ENCODE assay signal across 8 cellular contexts in genomic region chr16:56424404-56424765, GRCh38. TPM values are rescaled to one million over a fixed set of nuclear protein-coding genes. Genes with fewer than 3 reads are reported as not detected.
DNase-seq lines count a peak whose midpoint lies in the region; ATAC-seq and TF ChIP-seq lines count a peak whose summit lies in the region.

No MANE protein-coding gene starts in this region.

- CTCF ChIA-PET in Calu3 (lab: Charles Lee), result no interaction called here
- CTCF ChIA-PET in naive thymus-derived CD4-positive, alpha-beta T cell (lab: Charles Lee), result no interaction called here

- WGBS in endodermal cell (ENCODE audit: insufficient coverage in 1 of 2, insufficient read length in 1 of 2), 2 experiments, result 1 to 6% methylated on average over 6 to 16 of the region's 16 CpGs

- POLR2A ChIA-PET in naive thymus-derived CD4-positive, alpha-beta T cell (lab: Charles Lee), result interaction anchor here (1.3 kb wide), 1 partner anchor 15 kb away, joined by 3 read pairs; no protein-coding TSS in a partner anchor

- intact Hi-C loops in Calu3 (cut with micrococcal nuclease; ENCODE audit: unreplicated experiment), result loop anchor here (5.0 kb wide), 1 partner anchor 52 kb away; no protein-coding TSS in a partner anchor
- intact Hi-C loops in naive thymus-derived CD4-positive, alpha-beta T cell (cut with micrococcal nuclease), result loop anchor here (2.0 to 10.0 kb wide), 5 partner anchors 16 to 1310 kb away; partner anchors contain the start of genes GNAO1 (in 1 of the 2) and KATNB1 (in 1 of the 2)
- intact Hi-C loops in posterior cingulate gyrus (cut with DNase I), result no loop called here

- peaks cover 43% of the 10 kb centered on the region for H3K4me1 ChIP-seq in OCI-LY3 (ENCODE audit: low read length)
- H3K4me1 ChIP-seq in endodermal cell (ENCODE audit: control insufficient read depth, insufficient read depth, low read length), result peaks cover 10% of the 10 kb centered on the region
- peaks cover 6 to 8% of the 10 kb centered on the region in 2 donors for H3K4me1 ChIP-seq in naive thymus-derived CD4-positive, alpha-beta T cell (ENCODE audit: control insufficient read depth in 2 of 2, insufficient read depth in 2 of 2, low read length in 2 of 2)

- H3K9me3 ChIP-seq in OCI-LY3 (ENCODE audit: insufficient read depth, low read length) (no peaks in the 10 kb centered on the region), endodermal cell (ENCODE audit: control insufficient read depth, low read length) (no peaks in the 10 kb centered on the region)
- H3K9me3 ChIP-seq in naive thymus-derived CD4-positive, alpha-beta T cell (ENCODE audit: control insufficient read depth in 2 of 3, low read length in 3 of 3), result no peaks in the 10 kb centered on the region

- H3K4me2 ChIP-seq in OCI-LY3 (ENCODE audit: low read length), result peak overlapping the region; percentile 86

- no TSS peak for BruUV-seq in Calu3 (replicated peaks; lab: Mats Ljungman, UMichigan)

- peak overlapping the region; percentile 94 for H3K4me3 Mint-ChIP-seq in Calu3 (ENCODE audit: low read depth, unreplicated experiment)
- H3K4me3 Mint-ChIP-seq in endodermal cell, result peak overlapping the region; percentile 82
- peak overlapping the region; percentile 95 to 100 (median 98) for H3K4me3 Mint-ChIP-seq in naive thymus-derived CD4-positive, alpha-beta T cell

- H3K9ac ChIP-seq in OCI-LY3 (ENCODE audit: low read length) (peak overlapping the region; percentile 90), endodermal cell (ENCODE audit: extremely low read depth, low read length, poor library complexity, severe bottlenecking) (peak overlapping the region; percentile 50)

- H3K4me3 ChIP-seq in OCI-LY3 (ENCODE audit: low read length) (peak overlapping the region; percentile 89), endodermal cell (ENCODE audit: low read length) (peak overlapping the region; percentile 90)
- peak overlapping the region; percentile 73 for H3K4me3 ChIP-seq in naive thymus-derived CD4-positive, alpha-beta T cell (ENCODE audit: low read length)

- H3K27me3 Mint-ChIP-seq in Calu3 (ENCODE audit: unreplicated experiment) (no peaks in the 10 kb centered on the region), endodermal cell (ENCODE audit: insufficient read depth) (no peaks in the 10 kb centered on the region)
- no peaks in the 10 kb centered on the region for H3K27me3 Mint-ChIP-seq in naive thymus-derived CD4-positive, alpha-beta T cell

- H3K27me3 ChIP-seq in OCI-LY3 (ENCODE audit: low read depth, low read length) (no peaks in the 10 kb centered on the region), endodermal cell (ENCODE audit: control insufficient read depth, insufficient read depth, low read length, poor library complexity, severe bottlenecking) (no peaks in the 10 kb centered on the region)
- H3K27me3 ChIP-seq in naive thymus-derived CD4-positive, alpha-beta T cell (ENCODE audit: control insufficient read depth in 2 of 2, insufficient read depth in 2 of 2, low read length in 2 of 2), result no peaks in the 10 kb centered on the region

- peaks cover 21% of the 10 kb centered on the region for H3K36me3 Mint-ChIP-seq in Calu3 (ENCODE audit: insufficient read depth, unreplicated experiment)
- no peaks in the 10 kb centered on the region for H3K36me3 Mint-ChIP-seq in endodermal cell (ENCODE audit: low read depth)
- H3K36me3 Mint-ChIP-seq in naive thymus-derived CD4-positive, alpha-beta T cell, result peaks cover 0 to 9% (median 0%) of the 10 kb centered on the region in 5 donors

- H3K4me1 Mint-ChIP-seq in Calu3 (ENCODE audit: low read depth, unreplicated experiment) (peaks cover 46% of the 10 kb centered on the region), endodermal cell (peaks cover 36% of the 10 kb centered on the region)
- H3K4me1 Mint-ChIP-seq in naive thymus-derived CD4-positive, alpha-beta T cell, result peaks cover 36 to 50% (median 44%) of the 10 kb centered on the region in 7 donors

- DNase-seq in Calu3 (peak; percentile 13), endodermal cell (no peak), H4 (ENCODE audit: low spot score) (no peak), posterior cingulate gyrus (no peak), NCI-H128 (lab: John Stamatoyannopoulos, UW; ENCODE audit: unreplicated experiment) (no peak)
- peak in 1 of 9 donors; percentile 3 for DNase-seq in naive thymus-derived CD4-positive, alpha-beta T cell

- H3K79me2 ChIP-seq in OCI-LY3 (ENCODE audit: low read length), result peaks cover 58% of the 10 kb centered on the region

- H3K27ac Mint-ChIP-seq in Calu3 (ENCODE audit: unreplicated experiment) (peak overlapping the region; percentile 87), endodermal cell (peak overlapping the region; percentile 92)
- peak overlapping the region; percentile 74 to 96 (median 94) for H3K27ac Mint-ChIP-seq in naive thymus-derived CD4-positive, alpha-beta T cell

- peak overlapping the region; percentile 87 for H3K27ac ChIP-seq in OCI-LY3 (ENCODE audit: low read length)
- H3K27ac ChIP-seq in endodermal cell (ENCODE audit: low read depth, low read length), result no peak overlapping the region
- H3K27ac ChIP-seq in naive thymus-derived CD4-positive, alpha-beta T cell (ENCODE audit: low read depth, low read length), result peak overlapping the region; percentile 82

- peaks cover 8% of the 10 kb centered on the region for H3K36me3 ChIP-seq in OCI-LY3 (replicated peaks; ENCODE audit: low read depth, low read length)
- peaks cover 3% of the 10 kb centered on the region for H3K36me3 ChIP-seq in endodermal cell (ENCODE audit: control insufficient read depth, insufficient read depth, low read length)
- H3K36me3 ChIP-seq in naive thymus-derived CD4-positive, alpha-beta T cell (ENCODE audit: control insufficient read depth in 2 of 3, insufficient read depth in 3 of 3, low read length in 3 of 3), result no peaks in the 10 kb centered on the region

- peaks cover 33% of the 10 kb centered on the region for H4K20me1 ChIP-seq in OCI-LY3 (ENCODE audit: insufficient read depth, low read length)

- no peak for ATAC-seq in naive thymus-derived CD4-positive, alpha-beta T cell
- ATAC-seq in HG02642 (IDR thresholded peaks at IDR 0.05; ENCODE audit: poor library complexity, unreplicated experiment), result no peak

- no peaks in the 10 kb centered on the region for H3K9me3 Mint-ChIP-seq in Calu3 (ENCODE audit: low read depth, unreplicated experiment)
- no peaks in the 10 kb centered on the region for H3K9me3 Mint-ChIP-seq in endodermal cell
- H3K9me3 Mint-ChIP-seq in naive thymus-derived CD4-positive, alpha-beta T cell, result no peaks in the 10 kb centered on the region

- TF ChIP-seq CTCF in Calu3 (IDR thresholded peaks at IDR 0.05; ENCODE audit: unreplicated experiment) (no peak), OCI-LY3 (IDR thresholded peaks at IDR 0.05; ENCODE audit: low read depth, low read length) (no peak), endodermal cell (conservative IDR thresholded peaks at IDR 0.05) (no peak)

- no peak overlapping the region for H2AFZ ChIP-seq in OCI-LY3 (ENCODE audit: low read depth, low read length)

RNA-seq across cellular contexts. Expression of gene AMFR, which starts 1.0 kb away (rescaled TPM):
- total RNA-seq in Calu3 (2022) (108 and 116 TPM in 2 replicates), endodermal cell (10 to 100 TPM; 77.0 to 81.6 TPM)
- polyA plus RNA-seq in endodermal cell (2013, experiment 1 of 2), result 47.2 TPM
- 37.9 TPM for polyA plus RNA-seq in endodermal cell (2013, experiment 2 of 2)
- 10 to 100 TPM; 45.5 to 83.3 (median 62.0) TPM for total RNA-seq in naive thymus-derived CD4-positive, alpha-beta T cell
- 10 to 100 TPM; 35.7 to 37.2 TPM for polyA plus RNA-seq in naive thymus-derived CD4-positive, alpha-beta T cell
- 79.7 and 87.8 TPM in 2 replicates for total RNA-seq in H4 (2014; rRNA removed; shearing (Covaris generic))

RNA-seq across cellular contexts. Expression of gene NUDT21, which starts 26.7 kb away (rescaled TPM):
- total RNA-seq in Calu3 (2022), result 234 and 266 TPM in 2 replicates
- 100 to 1,000 TPM; 177 to 185 TPM for total RNA-seq in endodermal cell
- polyA plus RNA-seq in endodermal cell (2013, experiment 1 of 2), result 141 TPM
- polyA plus RNA-seq in endodermal cell (2013, experiment 2 of 2), result 121 TPM
- 100 to 1,000 TPM in 2 of 5 experiments, 10 to 100 TPM in 3; 74.0 to 191 (median 97.5) TPM for total RNA-seq in naive thymus-derived CD4-positive, alpha-beta T cell
- 10 to 100 TPM; 63.9 to 65.6 TPM for polyA plus RNA-seq in naive thymus-derived CD4-positive, alpha-beta T cell
- 93.0 and 147 TPM in 2 replicates for total RNA-seq in H4 (2014; rRNA removed; shearing (Covaris generic))

RNA-seq across cellular contexts. Expression of gene OGFOD1, which starts 27.0 kb away (rescaled TPM):
- total RNA-seq in Calu3 (2022) (59.6 and 60.6 TPM in 2 replicates), endodermal cell (10 to 100 TPM; 54.3 to 55.1 TPM)
- polyA plus RNA-seq in endodermal cell (2013, experiment 1 of 2), result 58.7 TPM
- polyA plus RNA-seq in endodermal cell (2013, experiment 2 of 2), result 54.6 TPM
- total RNA-seq in naive thymus-derived CD4-positive, alpha-beta T cell, result 10 to 100 TPM; 23.8 to 51.8 (median 42.1) TPM
- 100 to 1,000 TPM in 1 of 2 donors, 10 to 100 TPM in 1; 98.5 to 106 TPM for polyA plus RNA-seq in naive thymus-derived CD4-positive, alpha-beta T cell
- 77.7 and 95.5 TPM in 2 replicates for total RNA-seq in H4 (2014; rRNA removed; shearing (Covaris generic))
